Comparison of ENCODE assay signal across 28 cellular contexts in the genomic region with DNA sequence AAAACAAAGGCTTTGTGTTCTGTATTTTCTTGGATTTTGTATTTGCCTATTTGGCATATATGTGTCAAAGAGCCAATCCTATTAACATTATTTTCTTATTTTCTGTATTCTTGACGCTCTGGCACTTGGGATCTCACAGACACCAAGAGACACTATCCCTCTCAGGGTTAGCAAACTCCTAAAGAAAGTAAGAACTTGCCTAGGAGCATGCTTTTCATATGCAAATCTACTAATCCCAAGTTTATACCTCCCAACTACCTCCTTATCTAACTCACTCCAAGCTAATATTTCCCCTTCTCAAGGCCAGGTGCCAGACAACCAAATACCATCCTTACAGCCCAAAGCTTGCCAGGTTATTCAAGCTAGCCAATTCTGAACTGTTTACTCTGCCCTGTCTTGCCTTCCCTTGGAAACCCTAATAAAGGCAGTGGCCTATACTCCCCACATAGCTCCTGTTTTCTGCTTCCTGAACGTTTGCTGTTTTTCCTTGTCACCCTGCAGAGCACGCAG.
"Had no signal": no experiment of that assay in that cellular context is flagged by ENCODE, and none has a peak within 500 bp of the region (broad histone marks: within the 10 kb centered on the region; RNA-seq: fewer than 3 reads in every experiment).

No MANE protein-coding gene starts in this region.

- H3K4me1 ChIP-seq: gastrocnemius medialis, left lung, prostate gland, right atrium auricular region, suprapubic skin, transverse colon, upper lobe of right lung, uterus had no signal

- H3K36me3 Mint-ChIP-seq: naive thymus-derived CD4-positive, alpha-beta T cell had no signal

- H3K4me1 Mint-ChIP-seq: naive thymus-derived CD4-positive, alpha-beta T cell; nephron; stimulated activated naive CD8-positive, alpha-beta T cell treated with anti-CD3 and anti-CD28 coated beads, Interleukin-15, amount 100 ng/mL, for 72 hours had no signal

- H3K27ac ChIP-seq: dorsolateral prefrontal cortex, epithelial cell of prostate, gastrocnemius medialis, left lung, prostate gland, right atrium auricular region, suprapubic skin, transverse colon, upper lobe of right lung, uterus had no signal

- H3K9me3 ChIP-seq: gastrocnemius medialis, prostate gland, right atrium auricular region, suprapubic skin, transverse colon, uterus had no signal

- H3K27ac Mint-ChIP-seq: naive thymus-derived CD4-positive, alpha-beta T cell; nephron; stimulated activated naive CD8-positive, alpha-beta T cell treated with anti-CD3 and anti-CD28 coated beads, Interleukin-15, amount 100 ng/mL, for 72 hours had no signal

- DNase-seq: dorsolateral prefrontal cortex; effector CD4-positive, alpha-beta T cell; foreskin fibroblast; gastrocnemius medialis; head of caudate nucleus; left cardiac atrium; left lung; mesenchymal stem cell; midbrain; naive thymus-derived CD4-positive, alpha-beta T cell; nucleus accumbens; stimulated activated CD4-positive, alpha-beta T cell treated with anti-CD3 and anti-CD28 coated beads, Interleukin-12 subunit alpha, Interleukin-12 subunit beta, amount 100 ng/mL, for 4 hours; stimulated activated CD4-positive, alpha-beta T cell treated with anti-CD3 and anti-CD28 coated beads, Interleukin-1b, Interleukin-23, amount 100 ng/mL, for 48 hours; stimulated activated CD4-positive, alpha-beta T cell treated with anti-CD3 and anti-CD28 coated beads, Interleukin-4, amount 100 ng/mL, for 1 hour; stimulated activated CD8-positive, alpha-beta memory T cell treated with anti-CD3 and anti-CD28 coated beads, Interleukin-4, amount 100 ng/mL, for 48 hours; stimulated activated naive CD4-positive, alpha-beta T cell; stimulated activated naive CD8-positive, alpha-beta T cell treated with anti-CD3 and anti-CD28 coated beads, Interleukin-15, amount 100 ng/mL, for 72 hours; transverse colon; upper lobe of right lung; uterus had no signal

- H3K4me3 ChIP-seq: dorsolateral prefrontal cortex, gastrocnemius medialis, left lung, prostate gland, right atrium auricular region, smooth muscle cell, suprapubic skin, transverse colon, upper lobe of right lung, uterus had no signal

- H3K27me3 Mint-ChIP-seq: naive thymus-derived CD4-positive, alpha-beta T cell; stimulated activated naive CD8-positive, alpha-beta T cell treated with anti-CD3 and anti-CD28 coated beads, Interleukin-15, amount 100 ng/mL, for 72 hours had no signal

- H3K27me3 ChIP-seq: dorsolateral prefrontal cortex, gastrocnemius medialis, left lung, right atrium auricular region, suprapubic skin, transverse colon, upper lobe of right lung, uterus had no signal

- H3K36me3 ChIP-seq: gastrocnemius medialis, left lung, prostate gland, right atrium auricular region, suprapubic skin, transverse colon, upper lobe of right lung, uterus had no signal

- H3K4me3 Mint-ChIP-seq: naive thymus-derived CD4-positive, alpha-beta T cell; nephron; stimulated activated naive CD8-positive, alpha-beta T cell treated with anti-CD3 and anti-CD28 coated beads, Interleukin-15, amount 100 ng/mL, for 72 hours had no signal

- ATAC-seq: esophagus mucosa; gastrocnemius medialis; left cardiac atrium; left lung; naive thymus-derived CD4-positive, alpha-beta T cell; sciatic nerve; stimulated activated naive CD8-positive, alpha-beta T cell treated with anti-CD3 and anti-CD28 coated beads, Interleukin-15, amount 100 ng/mL, for 72 hours; upper lobe of right lung had no signal
